Comparison of ENCODE assay signal across 23 cellular contexts in genomic region chr6:42335896-42336295, GRCh38.
"Had no signal": no experiment of that assay in that cellular context is flagged by ENCODE, and none has a peak within 500 bp of the region (broad histone marks: within the 10 kb centered on the region; RNA-seq: fewer than 3 reads in every experiment).

No MANE protein-coding gene starts in this region.

- H3K9me3 ChIP-seq: body of pancreas, gastroesophageal sphincter, heart right ventricle, lower lobe of right lung, vagina had no signal

- H3K27me3 ChIP-seq: body of pancreas, cardiac muscle cell, gastroesophageal sphincter, heart right ventricle, neural progenitor cell, vagina had no signal

- H2AFZ ChIP-seq: neural progenitor cell had no signal

- H3K36me3 Mint-ChIP-seq: naive B cell; neural progenitor cell; stimulated activated memory B cell treated with anti-CD40 and anti-IgM and Interleukin-4, amounts not matched to agents 10 μg/mL and 1 μg/mL and 100 μg/mL, for 72 hours had no signal

- H3K27ac ChIP-seq: body of pancreas, cardiac muscle cell, gastroesophageal sphincter, heart right ventricle, lower lobe of right lung, neural progenitor cell, vagina, VCaP had no signal

- H3K4me3 Mint-ChIP-seq: activated naive CD4-positive, alpha-beta T cell treated with anti-CD3 and anti-CD28 coated beads, Interleukin-2, amount 10 ng/mL, durations not matched to agents 7 days and 5 days; activated naive CD8-positive, alpha-beta T cell treated with anti-CD3 and anti-CD28 coated beads, Interleukin-2, amount 50 U/mL, for 24 hours; naive B cell; neural progenitor cell; stimulated activated memory B cell treated with anti-CD40 and anti-IgM and Interleukin-4, amounts not matched to agents 10 μg/mL and 1 μg/mL and 100 μg/mL, for 72 hours had no signal

- H3K4me2 ChIP-seq: neural progenitor cell had no signal

- H3K9ac ChIP-seq: neural progenitor cell had no signal

- H3K36me3 ChIP-seq: cardiac muscle cell, gastroesophageal sphincter, heart right ventricle, lower lobe of right lung, neural progenitor cell, vagina had no signal

- H3K4me3 ChIP-seq: body of pancreas, cardiac muscle cell, gastroesophageal sphincter, heart right ventricle, lower lobe of right lung, neural progenitor cell, vagina had no signal

- H3K9me3 Mint-ChIP-seq: activated naive CD4-positive, alpha-beta T cell treated with anti-CD3 and anti-CD28 coated beads, Interleukin-2, amount 10 ng/mL, durations not matched to agents 7 days and 5 days; activated naive CD8-positive, alpha-beta T cell treated with anti-CD3 and anti-CD28 coated beads, Interleukin-2, amount 50 U/mL, for 24 hours; naive B cell; neural progenitor cell; stimulated activated memory B cell treated with anti-CD40 and anti-IgM and Interleukin-4, amounts not matched to agents 10 μg/mL and 1 μg/mL and 100 μg/mL, for 72 hours had no signal

- ATAC-seq: activated naive CD8-positive, alpha-beta T cell treated with anti-CD3 and anti-CD28 coated beads, Interleukin-2, amount 50 U/mL, for 24 hours; body of pancreas; gastroesophageal sphincter; heart right ventricle; left lobe of liver; lower lobe of right lung; sciatic nerve; stimulated activated memory B cell treated with anti-CD40 and anti-IgM and Interleukin-4, amounts not matched to agents 10 μg/mL and 1 μg/mL and 100 μg/mL, for 72 hours had no signal

- H3K27ac Mint-ChIP-seq: activated naive CD4-positive, alpha-beta T cell treated with anti-CD3 and anti-CD28 coated beads, Interleukin-2, amount 10 ng/mL, durations not matched to agents 7 days and 5 days; activated naive CD8-positive, alpha-beta T cell treated with anti-CD3 and anti-CD28 coated beads, Interleukin-2, amount 50 U/mL, for 24 hours; neural progenitor cell had no signal

- H3K27me3 Mint-ChIP-seq: activated naive CD4-positive, alpha-beta T cell treated with anti-CD3 and anti-CD28 coated beads, Interleukin-2, amount 10 ng/mL, durations not matched to agents 7 days and 5 days; activated naive CD8-positive, alpha-beta T cell treated with anti-CD3 and anti-CD28 coated beads, Interleukin-2, amount 50 U/mL, for 24 hours; naive B cell had no signal

- H3K4me1 ChIP-seq: body of pancreas, lower lobe of right lung, neural progenitor cell had no signal

- H3K4me1 Mint-ChIP-seq: naive B cell; stimulated activated memory B cell treated with anti-CD40 and anti-IgM and Interleukin-4, amounts not matched to agents 10 μg/mL and 1 μg/mL and 100 μg/mL, for 72 hours had no signal

- DNase-seq: activated CD4-positive, alpha-beta T cell treated with anti-CD3 and anti-CD28 coated beads, Interleukin-2, amount 50 U/mL, for 4 hours; activated CD8-positive, alpha-beta memory T cell treated with anti-CD3 and anti-CD28 coated beads for 24 hours; activated effector memory CD4-positive, alpha-beta T cell treated with Interleukin-2 at 50 U/mL for 16 hours; activated naive CD4-positive, alpha-beta T cell treated with anti-CD3 and anti-CD28 coated beads, Interleukin-2, amount 10 ng/mL, durations not matched to agents 7 days and 5 days; activated naive CD8-positive, alpha-beta T cell treated with anti-CD3 and anti-CD28 coated beads, Interleukin-2, amount 50 U/mL, for 24 hours; body of pancreas; erythroblast; heart right ventricle; kidney; lower lobe of right lung; mesendoderm; naive B cell; small intestine; stimulated activated CD4-positive, alpha-beta T cell treated with anti-CD3 and anti-CD28 coated beads, Interleukin-2, amount 100 ng/mL, for 24 hours; trophoblast cell had no signal
